In the genomic region with DNA sequence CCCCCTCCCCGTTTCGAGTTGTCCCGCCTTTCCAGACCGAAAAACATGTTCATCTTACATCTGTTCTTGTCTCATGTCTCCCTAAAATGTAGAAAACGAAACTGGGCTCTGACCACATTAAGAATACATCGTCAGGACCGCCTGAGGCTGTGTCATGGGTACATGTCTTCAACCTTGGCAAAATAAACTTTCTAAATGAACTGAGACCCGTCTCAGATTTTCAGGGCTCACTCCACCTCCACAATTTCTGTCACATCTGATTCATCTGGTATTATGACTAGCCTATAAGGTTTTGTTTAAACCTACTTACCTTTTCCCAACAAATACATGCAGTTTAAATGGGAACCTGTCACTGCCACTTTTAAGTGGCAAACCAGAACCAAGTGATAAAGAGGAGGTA, we compare ENCODE assay signal across 8 cellular contexts. TPM values are rescaled to one million over a fixed set of nuclear protein-coding genes. Genes with fewer than 3 reads are reported as not detected.
A peak's percentile ranks its signal among the peaks of the same experiment; 100 is the strongest.
DNase-seq lines count a peak whose midpoint lies in the region; ATAC-seq lines count a peak whose summit lies in the region.

No MANE protein-coding gene starts in this region.

- no peak for ATAC-seq in activated CD8-positive, alpha-beta memory T cell treated with anti-CD3 and anti-CD28 coated beads, Interleukin-2, amount 10 ng/mL, durations not matched to agents 7 days and 5 days
- ATAC-seq in T-cell (replicated peaks in 1 of 4) = no peak
- peak; percentile 41 for ATAC-seq in esophagus mucosa
- no peak for ATAC-seq in stimulated activated naive B cell treated with anti-CD40 and anti-IgM and Interleukin-4, amounts not matched to agents 10 μg/mL and 1 μg/mL and 100 μg/mL, for 72 hours (replicated peaks)
- ATAC-seq in HG02678 (IDR thresholded peaks at IDR 0.05; ENCODE audit: unreplicated experiment) = no peak
- no peak for ATAC-seq in left lobe of liver

- peaks cover 10% of the 10 kb centered on the region for H3K27me3 Mint-ChIP-seq in activated CD8-positive, alpha-beta memory T cell treated with anti-CD3 and anti-CD28 coated beads, Interleukin-2, amount 10 ng/mL, durations not matched to agents 7 days and 5 days
- H3K27me3 Mint-ChIP-seq in T-cell = peaks cover 8 to 23% of the 10 kb centered on the region in 2 donors
- H3K27me3 Mint-ChIP-seq in stimulated activated naive B cell treated with anti-CD40 and anti-IgM and Interleukin-4, amounts not matched to agents 10 μg/mL and 1 μg/mL and 100 μg/mL, for 72 hours = peaks cover 0 to 13% of the 10 kb centered on the region in 2 donors

- POLR2A ChIA-PET in T-cell (lab: Charles Lee) = no interaction called here

- H3K9me3 Mint-ChIP-seq in activated CD8-positive, alpha-beta memory T cell treated with anti-CD3 and anti-CD28 coated beads, Interleukin-2, amount 10 ng/mL, durations not matched to agents 7 days and 5 days (ENCODE audit: low read depth) = peaks cover 12% of the 10 kb centered on the region
- H3K9me3 Mint-ChIP-seq in T-cell = peaks cover 3 to 12% (median 4%) of the 10 kb centered on the region in 3 donors
- H3K9me3 Mint-ChIP-seq in stimulated activated naive B cell treated with anti-CD40 and anti-IgM and Interleukin-4, amounts not matched to agents 10 μg/mL and 1 μg/mL and 100 μg/mL, for 72 hours = peaks cover 18 to 24% of the 10 kb centered on the region in 2 donors

- H3K36me3 Mint-ChIP-seq in activated CD8-positive, alpha-beta memory T cell treated with anti-CD3 and anti-CD28 coated beads, Interleukin-2, amount 10 ng/mL, durations not matched to agents 7 days and 5 days = peaks cover 34% of the 10 kb centered on the region
- H3K36me3 Mint-ChIP-seq in T-cell = peaks cover 12% of the 10 kb centered on the region
- peaks cover 32 to 40% of the 10 kb centered on the region in 2 donors for H3K36me3 Mint-ChIP-seq in stimulated activated naive B cell treated with anti-CD40 and anti-IgM and Interleukin-4, amounts not matched to agents 10 μg/mL and 1 μg/mL and 100 μg/mL, for 72 hours

- H3K4me3 Mint-ChIP-seq in activated CD8-positive, alpha-beta memory T cell treated with anti-CD3 and anti-CD28 coated beads, Interleukin-2, amount 10 ng/mL, durations not matched to agents 7 days and 5 days = peak overlapping the region; percentile 85
- H3K4me3 Mint-ChIP-seq in T-cell = peak overlapping the region; percentile 82 to 86 (median 84)
- peak overlapping the region; percentile 88 to 91 for H3K4me3 Mint-ChIP-seq in stimulated activated naive B cell treated with anti-CD40 and anti-IgM and Interleukin-4, amounts not matched to agents 10 μg/mL and 1 μg/mL and 100 μg/mL, for 72 hours

- H3K27ac Mint-ChIP-seq in activated CD8-positive, alpha-beta memory T cell treated with anti-CD3 and anti-CD28 coated beads, Interleukin-2, amount 10 ng/mL, durations not matched to agents 7 days and 5 days = peak overlapping the region; percentile 68
- H3K27ac Mint-ChIP-seq in T-cell = peak overlapping the region in 1 of 2 donors; percentile 85
- H3K27ac Mint-ChIP-seq in stimulated activated naive B cell treated with anti-CD40 and anti-IgM and Interleukin-4, amounts not matched to agents 10 μg/mL and 1 μg/mL and 100 μg/mL, for 72 hours = peak overlapping the region; percentile 94

- CTCF ChIA-PET in activated CD8-positive, alpha-beta memory T cell treated with anti-CD3 and anti-CD28 coated beads, Interleukin-2, amount 10 ng/mL, durations not matched to agents 7 days and 5 days (lab: Charles Lee) = interaction anchor here (1.0 to 1.6 kb wide), 2 partner anchors 14 to 159 kb away, joined by 3 to 5 read pairs; a partner anchor contains a TSS
- CTCF ChIA-PET in T-cell (lab: Charles Lee) = no interaction called here

- DNase-seq in activated CD8-positive, alpha-beta memory T cell treated with anti-CD3 and anti-CD28 coated beads, Interleukin-2, amount 10 ng/mL, durations not matched to agents 7 days and 5 days = no peak
- no peak for DNase-seq in activated CD8-positive, alpha-beta memory T cell treated with anti-CD3 and anti-CD28 coated beads, Interleukin-2, amount 50 U/mL, for 48 hours
- DNase-seq in T-cell (no peak), NCI-H146 (lab: John Stamatoyannopoulos, UW) (no peak), left lobe of liver (ENCODE audit: low spot score) (no peak)
- no peak for DNase-seq in stimulated activated naive B cell treated with anti-CD40 and anti-IgM and Interleukin-4, amounts not matched to agents 10 μg/mL and 1 μg/mL and 100 μg/mL, for 72 hours

- peaks cover 15% of the 10 kb centered on the region for H3K4me1 Mint-ChIP-seq in activated CD8-positive, alpha-beta memory T cell treated with anti-CD3 and anti-CD28 coated beads, Interleukin-2, amount 10 ng/mL, durations not matched to agents 7 days and 5 days
- H3K4me1 Mint-ChIP-seq in T-cell = peaks cover 14 to 31% (median 22%) of the 10 kb centered on the region in 3 donors
- H3K4me1 Mint-ChIP-seq in stimulated activated naive B cell treated with anti-CD40 and anti-IgM and Interleukin-4, amounts not matched to agents 10 μg/mL and 1 μg/mL and 100 μg/mL, for 72 hours = peaks cover 9 to 15% of the 10 kb centered on the region in 2 donors

RNA-seq across cellular contexts. Expression of a gene that starts 0.6 kb away (rescaled TPM):
- 10 to 100 TPM in 1 of 2 experiments, 1 to 10 TPM in 1; 8.9 to 10.3 TPM for total RNA-seq in activated CD8-positive, alpha-beta memory T cell treated with anti-CD3 and anti-CD28 coated beads, Interleukin-2, amount 10 ng/mL, durations not matched to agents 7 days and 5 days
- total RNA-seq in T-cell (1 to 10 TPM; 3.0 to 7.4 (median 5.0) TPM), esophagus mucosa (14.5 TPM), left lobe of liver (4.1 TPM)

RNA-seq across cellular contexts. Expression of a gene that starts 24.4 kb away (rescaled TPM):
- not detected for total RNA-seq in activated CD8-positive, alpha-beta memory T cell treated with anti-CD3 and anti-CD28 coated beads, Interleukin-2, amount 10 ng/mL, durations not matched to agents 7 days and 5 days
- total RNA-seq in T-cell (not detected), esophagus mucosa (1.7 TPM), left lobe of liver (82.7 TPM)

Comparison
In these comparisons a context has a peak if more than half of its experiments do, and no peak if none do; other contexts are left out.
1. RNA of a gene that starts 24.4 kb away (total RNA-seq): 82.7 TPM in left lobe of liver (single experiment); 1.7 TPM in esophagus mucosa (single experiment), not detected in activated CD8-positive, alpha-beta memory T cell treated with anti-CD3 and anti-CD28 coated beads, Interleukin-2, amount 10 ng/mL, durations not matched to agents 7 days and 5 days and not detected in T-cell; every median in the first group is over 10 times any median in the second.
2. Peak in every context shown above with its lines, with median percentiles within 50 percentile points of each other: H3K4me3 Mint-ChIP-seq.